Comparison of ENCODE assay signal across 9 cellular contexts in genomic region chrX:31800219-31800618, GRCh38.
"Had no signal": no experiment of that assay in that cellular context is flagged by ENCODE, and none has a peak within 500 bp of the region (broad histone marks: within the 10 kb centered on the region; RNA-seq: fewer than 3 reads in every experiment).

No MANE protein-coding gene starts in this region.

- H3K4me3 ChIP-seq: GM23338, K562 had no signal

- DNase-seq: H9, HCEC 1CT, IMR-90, KG1 had no signal

- H2AFZ ChIP-seq: GM23338 had no signal

- ATAC-seq: GM23338, K562 had no signal

- FAIRE-seq: H1, H54, K562 had no signal

- H3K4me2 ChIP-seq: GM23338 had no signal

- H3K27ac ChIP-seq: HL-60 had no signal
